Comparison of ENCODE assay signal across 18 cellular contexts in genomic region chr5:34505731-34506130, GRCh38.
"Had no signal": no experiment of that assay in that cellular context is flagged by ENCODE, and none has a peak within 500 bp of the region (broad histone marks: within the 10 kb centered on the region; RNA-seq: fewer than 3 reads in every experiment).

No MANE protein-coding gene starts in this region.

- H3K27ac ChIP-seq: coronary artery, esophagus squamous epithelium, lower lobe of right lung, neutrophil, pancreas, skin epidermis, spleen had no signal

- H3K36me3 ChIP-seq: esophagus squamous epithelium, lower lobe of right lung, neutrophil, pancreas, spleen, transverse colon had no signal

- H3K36me3 Mint-ChIP-seq: natural killer cell; stimulated activated naive B cell treated with anti-CD40 and anti-IgM and Interleukin-4, amounts not matched to agents 10 μg/mL and 1 μg/mL and 100 μg/mL, for 72 hours had no signal

- DNase-seq: dermis blood vessel endothelial cell; effector memory CD4-positive, alpha-beta T cell; esophagus squamous epithelium; foreskin melanocyte; left ventricle myocardium superior; lower lobe of right lung; natural killer cell; pancreas; retina; spleen; stimulated activated CD4-positive, alpha-beta T cell treated with anti-CD3 and anti-CD28 coated beads, Interleukin-4, amount 100 ng/mL, for 4 hours; stimulated activated naive B cell treated with anti-CD40 and anti-IgM and Interleukin-4, amounts not matched to agents 10 μg/mL and 1 μg/mL and 100 μg/mL, for 72 hours; transverse colon had no signal

- H3K9me3 Mint-ChIP-seq: natural killer cell; neural crest cell; stimulated activated naive B cell treated with anti-CD40 and anti-IgM and Interleukin-4, amounts not matched to agents 10 μg/mL and 1 μg/mL and 100 μg/mL, for 72 hours; stimulated activated naive CD8-positive, alpha-beta T cell treated with anti-CD3 and anti-CD28 coated beads, Interleukin-15, Interleukin-2, amounts not matched to agents 100 ng/mL and 50 ng/mL, for 24 hours had no signal

- H3K4me3 Mint-ChIP-seq: natural killer cell; neural crest cell; stimulated activated naive B cell treated with anti-CD40 and anti-IgM and Interleukin-4, amounts not matched to agents 10 μg/mL and 1 μg/mL and 100 μg/mL, for 72 hours; stimulated activated naive CD8-positive, alpha-beta T cell treated with anti-CD3 and anti-CD28 coated beads, Interleukin-15, Interleukin-2, amounts not matched to agents 100 ng/mL and 50 ng/mL, for 24 hours had no signal

- H3K27me3 ChIP-seq: esophagus squamous epithelium, neutrophil, pancreas, spleen, transverse colon had no signal

- H3K4me3 ChIP-seq: coronary artery, esophagus squamous epithelium, lower lobe of right lung, pancreas, skin epidermis, spleen, transverse colon had no signal

- H3K9me3 ChIP-seq: esophagus squamous epithelium, lower lobe of right lung, neutrophil, pancreas, spleen, transverse colon had no signal

- H3K27ac Mint-ChIP-seq: natural killer cell; stimulated activated naive B cell treated with anti-CD40 and anti-IgM and Interleukin-4, amounts not matched to agents 10 μg/mL and 1 μg/mL and 100 μg/mL, for 72 hours; stimulated activated naive CD8-positive, alpha-beta T cell treated with anti-CD3 and anti-CD28 coated beads, Interleukin-15, Interleukin-2, amounts not matched to agents 100 ng/mL and 50 ng/mL, for 24 hours had no signal

- ATAC-seq: left ventricle myocardium superior; lower lobe of right lung; natural killer cell; pancreas; stimulated activated naive B cell treated with anti-CD40 and anti-IgM and Interleukin-4, amounts not matched to agents 10 μg/mL and 1 μg/mL and 100 μg/mL, for 72 hours had no signal
